ENCODE assay signal across 2 cellular contexts in the genomic region with DNA sequence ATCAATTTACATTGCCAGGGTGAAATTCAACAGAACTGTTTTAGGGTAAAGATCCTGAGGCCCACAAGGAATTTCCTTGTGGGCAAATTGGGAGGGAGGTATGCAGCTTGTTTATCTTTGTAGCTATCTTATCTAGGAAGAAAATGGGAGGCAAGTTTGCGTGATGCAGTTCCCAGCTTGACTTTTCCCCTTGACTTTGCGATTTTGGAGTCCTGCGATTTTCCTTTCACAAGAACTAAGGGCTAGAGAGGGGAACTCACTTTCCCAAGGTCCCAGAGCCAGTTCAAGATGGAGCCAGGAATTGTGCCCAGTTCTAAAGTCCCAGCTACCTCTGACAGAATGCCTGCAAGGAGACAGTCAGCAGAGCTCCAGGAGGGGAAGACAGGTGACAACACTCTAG.
TF ChIP-seq lines count a peak whose summit lies in the region.

No MANE protein-coding gene starts in this region.

TF ChIP-seq in SK-N-SH, 30 proteins besides CTCF, POLR2A, EP300 and RAD21 (continued from another document):
- no peak for TF ChIP-seq USF2 (IDR thresholded peaks at IDR 0.05; ENCODE audit: borderline replicate concordance, low read depth, low read length)
TF ChIP-seq in SK-N-SH: peak in this region for 1.

TF ChIP-seq in SK-N-SH treated with all-trans-retinoic acid at 6 μM for 48 hours, 23 proteins besides CTCF, POLR2A, EP300 and RAD21 (continued from another document):
- no peak for TF ChIP-seq ZFP3 (CRISPR knock-in tag; IDR thresholded peaks at IDR 0.05)
- TF ChIP-seq, protein P1, sequence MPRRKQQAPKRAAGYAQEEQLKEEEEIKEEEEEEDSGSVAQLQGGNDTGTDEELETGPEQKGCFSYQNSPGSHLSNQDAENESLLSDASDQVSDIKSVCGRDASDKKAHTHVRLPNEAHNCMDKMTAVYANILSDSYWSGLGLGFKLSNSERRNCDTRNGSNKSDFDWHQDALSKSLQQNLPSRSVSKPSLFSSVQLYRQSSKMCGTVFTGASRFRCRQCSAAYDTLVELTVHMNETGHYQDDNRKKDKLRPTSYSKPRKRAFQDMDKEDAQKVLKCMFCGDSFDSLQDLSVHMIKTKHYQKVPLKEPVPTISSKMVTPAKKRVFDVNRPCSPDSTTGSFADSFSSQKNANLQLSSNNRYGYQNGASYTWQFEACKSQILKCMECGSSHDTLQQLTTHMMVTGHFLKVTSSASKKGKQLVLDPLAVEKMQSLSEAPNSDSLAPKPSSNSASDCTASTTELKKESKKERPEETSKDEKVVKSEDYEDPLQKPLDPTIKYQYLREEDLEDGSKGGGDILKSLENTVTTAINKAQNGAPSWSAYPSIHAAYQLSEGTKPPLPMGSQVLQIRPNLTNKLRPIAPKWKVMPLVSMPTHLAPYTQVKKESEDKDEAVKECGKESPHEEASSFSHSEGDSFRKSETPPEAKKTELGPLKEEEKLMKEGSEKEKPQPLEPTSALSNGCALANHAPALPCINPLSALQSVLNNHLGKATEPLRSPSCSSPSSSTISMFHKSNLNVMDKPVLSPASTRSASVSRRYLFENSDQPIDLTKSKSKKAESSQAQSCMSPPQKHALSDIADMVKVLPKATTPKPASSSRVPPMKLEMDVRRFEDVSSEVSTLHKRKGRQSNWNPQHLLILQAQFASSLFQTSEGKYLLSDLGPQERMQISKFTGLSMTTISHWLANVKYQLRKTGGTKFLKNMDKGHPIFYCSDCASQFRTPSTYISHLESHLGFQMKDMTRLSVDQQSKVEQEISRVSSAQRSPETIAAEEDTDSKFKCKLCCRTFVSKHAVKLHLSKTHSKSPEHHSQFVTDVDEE (CRISPR knock-in tag; IDR thresholded peaks at IDR 0.05) = no peak
- TF ChIP-seq CREB5 (CRISPR knock-in tag; IDR thresholded peaks at IDR 0.05; ENCODE audit: low read depth) = no peak
- no peak for TF ChIP-seq TCF4 (CRISPR knock-in tag; IDR thresholded peaks at IDR 0.05; ENCODE audit: borderline replicate concordance)
- no peak for TF ChIP-seq CSRNP3 (CRISPR knock-in tag; IDR thresholded peaks at IDR 0.05)
- no peak for TF ChIP-seq CSDC2 (CRISPR knock-in tag; IDR thresholded peaks at IDR 0.05)
- TF ChIP-seq ZC3H10 (CRISPR knock-in tag; IDR thresholded peaks at IDR 0.05) = no peak
- no peak for TF ChIP-seq POU6F1 (CRISPR knock-in tag; IDR thresholded peaks at IDR 0.05; ENCODE audit: borderline replicate concordance, low read depth)
